ENCODE assay signal across 1 cellular context in the genomic region with DNA sequence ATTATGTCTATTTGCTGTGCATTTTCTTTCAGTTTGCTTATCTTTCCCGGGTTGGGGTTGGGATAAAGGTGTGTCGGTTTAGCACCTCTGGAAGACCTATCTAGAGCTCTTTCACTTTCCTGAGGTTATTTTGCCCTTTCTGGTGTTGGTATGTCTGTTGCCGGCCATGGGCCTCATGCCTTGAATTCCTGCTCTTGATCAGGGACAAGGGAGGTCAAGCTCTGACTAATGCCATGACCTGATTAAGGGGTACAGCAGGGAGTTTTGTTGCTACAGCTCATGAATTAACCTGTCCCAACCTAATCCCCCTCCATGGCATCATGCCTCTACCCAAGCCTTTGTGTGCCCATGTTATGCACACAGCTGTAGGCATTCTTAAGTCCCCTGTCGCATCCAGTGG.
TF ChIP-seq lines count a peak whose summit lies in the region.

No MANE protein-coding gene starts in this region.

TF ChIP-seq in IMR-90, 13 proteins besides CTCF, POLR2A, EP300 and RAD21 (continued from another document):
- TF ChIP-seq USF2 (IDR thresholded peaks at IDR 0.05; ENCODE audit: low read depth, low read length): no peak
- no peak for TF ChIP-seq CHD1 (IDR thresholded peaks at IDR 0.05; ENCODE audit: low read depth, low read length)
- TF ChIP-seq SMC3 (IDR thresholded peaks at IDR 0.05; ENCODE audit: low read depth, low read length): no peak
- TF ChIP-seq FOS (IDR thresholded peaks at IDR 0.05; ENCODE audit: low read depth, low read length): no peak
